11 cellular contexts compared by ENCODE assay signal in the genomic region with DNA sequence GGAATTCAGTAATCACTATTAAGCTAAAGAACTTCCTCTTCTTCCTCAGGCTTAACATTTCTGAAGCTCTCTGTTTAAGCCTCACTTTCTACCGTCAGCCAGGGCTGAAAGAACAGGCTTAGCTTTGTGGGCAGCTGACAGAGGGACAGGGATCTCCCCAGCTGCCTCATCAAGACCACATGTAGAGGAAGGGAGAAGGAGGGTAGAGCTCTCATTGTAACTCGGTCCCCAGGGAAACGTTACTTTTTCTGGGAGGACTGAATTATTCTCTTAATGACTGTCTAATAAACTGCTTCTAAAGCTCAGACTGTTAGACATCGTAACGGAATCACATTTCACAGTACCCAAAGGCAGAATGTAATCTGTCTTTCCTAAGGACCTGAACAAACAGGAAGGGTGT.
A peak's percentile ranks its signal among the peaks of the same experiment; 100 is the strongest.
DNase-seq lines count a peak whose midpoint lies in the region; ATAC-seq and TF ChIP-seq lines count a peak whose summit lies in the region.
"Had no signal": no experiment of that assay in that cellular context is flagged by ENCODE, and none has a peak within 500 bp of the region (broad histone marks: within the 10 kb centered on the region; RNA-seq: fewer than 3 reads in every experiment).

No MANE protein-coding gene starts in this region.

- CTCF ChIA-PET in mammary epithelial cell (lab: Charles Lee; ENCODE audit: low non-redundant PET) = no interaction called here
- CTCF ChIA-PET in activated CD4-positive, alpha-beta memory T cell treated with anti-CD3 and anti-CD28 coated beads, Interleukin-2, amount 10 ng/mL, durations not matched to agents 7 days and 5 days (lab: Charles Lee) = no interaction called here

- no peak overlapping the region for H3K9ac ChIP-seq in mammary epithelial cell (ENCODE audit: insufficient read depth, low read length)

- intact Hi-C loops in mammary epithelial cell (cut with micrococcal nuclease) = no loop called here

- no peaks in the 10 kb centered on the region for H3K79me2 ChIP-seq in mammary epithelial cell (ENCODE audit: insufficient read depth, low read length)

- peaks cover 3% of the 10 kb centered on the region for H3K4me1 Mint-ChIP-seq in activated CD4-positive, alpha-beta memory T cell treated with anti-CD3 and anti-CD28 coated beads, Interleukin-2, amount 10 ng/mL, durations not matched to agents 7 days and 5 days
- H3K4me1 Mint-ChIP-seq: CD4-positive, CD25-positive, alpha-beta regulatory T cell had no signal

- in situ Hi-C loops in SK-MEL-5 (cut with HindIII; ENCODE audit: low pct_unique_long_range_greater_than_20kb, low sequenced_read_pairs) = no loop called here
- in situ Hi-C loops in mammary epithelial cell (cut with MboI; ENCODE audit: low sequenced_read_pairs in 2 of 2) = no loop called here
- in situ Hi-C loops in KBM-7 (cut with MboI; ENCODE audit: low pct_unique_long_range_greater_than_20kb, low sequenced_read_pairs) = no loop called here

- H3K4me3 ChIP-seq in mammary epithelial cell (replicated peaks in 1 of 3; ENCODE audit: insufficient read depth in 1 of 3, low read depth in 2 of 3, low read length in 3 of 3) = no peak overlapping the region
- H3K4me3 ChIP-seq: thoracic aorta had no signal

- peak; percentile 100 for DNase-seq in SK-MEL-5 (ENCODE audit: low read depth, low spot score)
- peak; percentile 32 for DNase-seq in middle frontal gyrus (ENCODE audit: extremely low spot score, low spot score)
- DNase-seq in mammary epithelial cell = no peak
- no peak for DNase-seq in activated CD4-positive, alpha-beta memory T cell treated with anti-CD3 and anti-CD28 coated beads, Interleukin-2, amount 10 ng/mL, durations not matched to agents 7 days and 5 days
- DNase-seq in mesenteric fat pad (ENCODE audit: low spot score) = no peak
- DNase-seq in KBM-7 = no peak
- DNase-seq: CD4-positive, CD25-positive, alpha-beta regulatory T cell; NCI-H1436 treated with DMSO at 0.1 percent for 48 hours had no signal

- dilution Hi-C loops in mammary epithelial cell (cut with HindIII; ENCODE audit: low sequenced_read_pairs) = no loop called here

- no peaks in the 10 kb centered on the region for H4K20me1 ChIP-seq in mammary epithelial cell (ENCODE audit: insufficient read depth, low read length)

- no peak overlapping the region for H3K27ac Mint-ChIP-seq in activated CD4-positive, alpha-beta memory T cell treated with anti-CD3 and anti-CD28 coated beads, Interleukin-2, amount 10 ng/mL, durations not matched to agents 7 days and 5 days
- H3K27ac Mint-ChIP-seq: CD4-positive, CD25-positive, alpha-beta regulatory T cell had no signal

- H3K4me1 ChIP-seq in mammary epithelial cell (ENCODE audit: insufficient read depth, low read length) = no peaks in the 10 kb centered on the region

- H3K36me3 ChIP-seq in mammary epithelial cell (ENCODE audit: insufficient read depth, low read length) = no peaks in the 10 kb centered on the region

- no peak overlapping the region for H3K27ac ChIP-seq in mammary epithelial cell (ENCODE audit: insufficient read depth, low read depth, low read length)
- H3K27ac ChIP-seq: thoracic aorta had no signal

- no peaks in the 10 kb centered on the region for H3K27me3 ChIP-seq in mammary epithelial cell (ENCODE audit: insufficient read depth, low read length)

- H3K4me3 Mint-ChIP-seq in activated CD4-positive, alpha-beta memory T cell treated with anti-CD3 and anti-CD28 coated beads, Interleukin-2, amount 10 ng/mL, durations not matched to agents 7 days and 5 days = no peak overlapping the region
- H3K4me3 Mint-ChIP-seq: CD4-positive, CD25-positive, alpha-beta regulatory T cell had no signal

- no peaks in the 10 kb centered on the region for H3K9me3 Mint-ChIP-seq in activated CD4-positive, alpha-beta memory T cell treated with anti-CD3 and anti-CD28 coated beads, Interleukin-2, amount 10 ng/mL, durations not matched to agents 7 days and 5 days
- H3K9me3 Mint-ChIP-seq: CD4-positive, CD25-positive, alpha-beta regulatory T cell had no signal

- no peak overlapping the region for H3K4me2 ChIP-seq in mammary epithelial cell (ENCODE audit: insufficient read depth, low read depth, low read length)

- no peak for TF ChIP-seq CTCF in mammary epithelial cell (conservative IDR thresholded peaks at IDR 0.05 in 1 of 2, IDR thresholded peaks at IDR 0.05 in 1 of 2; ENCODE audit: extremely low read depth in 1 of 2, insufficient read depth in 1 of 2, low read depth in 1 of 2, low read length in 2 of 2)

- POLR2A ChIA-PET in activated CD4-positive, alpha-beta memory T cell treated with anti-CD3 and anti-CD28 coated beads, Interleukin-2, amount 10 ng/mL, durations not matched to agents 7 days and 5 days (lab: Charles Lee) = no interaction called here

- ATAC-seq in GM18520 (IDR thresholded peaks at IDR 0.05; ENCODE audit: unreplicated experiment) (peak; percentile 56), HG02798 (IDR thresholded peaks at IDR 0.05; ENCODE audit: poor library complexity, unreplicated experiment) (peak; percentile 61)

- H2AFZ ChIP-seq in mammary epithelial cell (ENCODE audit: low read depth, low read length) = no peak overlapping the region

- no peaks in the 10 kb centered on the region for H3K9me3 ChIP-seq in mammary epithelial cell (replicated peaks; ENCODE audit: insufficient read depth, low read length)
- H3K9me3 ChIP-seq: thoracic aorta had no signal

- BruUV-seq in mammary epithelial cell (replicated peaks; lab: Mats Ljungman, UMichigan) = no TSS peak

- H3K36me3 Mint-ChIP-seq in activated CD4-positive, alpha-beta memory T cell treated with anti-CD3 and anti-CD28 coated beads, Interleukin-2, amount 10 ng/mL, durations not matched to agents 7 days and 5 days (ENCODE audit: low read depth) = no peaks in the 10 kb centered on the region
- H3K36me3 Mint-ChIP-seq: CD4-positive, CD25-positive, alpha-beta regulatory T cell had no signal

- H3K27me3 Mint-ChIP-seq in activated CD4-positive, alpha-beta memory T cell treated with anti-CD3 and anti-CD28 coated beads, Interleukin-2, amount 10 ng/mL, durations not matched to agents 7 days and 5 days = peaks cover 5% of the 10 kb centered on the region

- 94% methylated on average over 5 of the region's 5 CpGs for WGBS in mammary epithelial cell (ENCODE audit: low coverage, missing lambda C conversion rate)

Comparison
In these comparisons a context has a peak if more than half of its experiments do, and no peak if none do; other contexts are left out.
1. DNase-seq: peak in SK-MEL-5 (single experiment) and middle frontal gyrus (single experiment); none in mammary epithelial cell (single experiment), activated CD4-positive, alpha-beta memory T cell treated with anti-CD3 and anti-CD28 coated beads, Interleukin-2, amount 10 ng/mL, durations not matched to agents 7 days and 5 days (single experiment), mesenteric fat pad (single experiment) and KBM-7 (single experiment).